Comparison of ENCODE assay signal across 11 cellular contexts in the genomic region with DNA sequence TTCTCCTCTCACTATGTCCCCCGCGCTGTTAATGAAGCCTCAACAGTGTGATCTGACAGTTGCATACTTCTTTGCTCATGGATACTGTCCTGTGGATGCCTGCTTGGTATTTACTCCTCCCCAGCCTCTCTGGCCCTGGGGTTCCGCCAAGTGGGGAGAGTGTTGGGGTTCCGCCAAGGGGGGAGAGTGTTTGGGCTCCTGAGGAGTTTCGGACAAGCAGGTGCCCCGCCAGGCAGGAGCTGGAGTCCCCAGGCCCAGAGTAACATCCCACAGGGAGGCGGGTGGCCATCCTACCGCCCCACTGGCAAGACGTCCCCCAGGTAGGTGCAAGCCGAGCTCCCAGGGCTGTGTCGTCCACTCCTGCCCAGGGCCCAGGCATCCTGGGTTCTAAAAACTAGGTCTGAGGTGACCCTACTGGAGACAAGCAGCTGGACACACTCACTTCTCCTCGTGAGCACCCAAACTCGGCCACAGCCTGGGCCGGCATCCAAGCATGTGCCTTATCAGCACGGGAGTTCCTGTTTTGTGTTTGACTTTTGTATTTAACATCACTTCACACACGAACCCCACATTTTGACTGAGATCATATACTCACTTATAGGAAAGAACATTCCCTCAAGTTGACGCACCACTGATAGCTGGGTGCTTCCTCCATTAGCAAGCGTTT. TPM values are rescaled to one million over a fixed set of nuclear protein-coding genes. Genes with fewer than 3 reads are reported as not detected.
DNase-seq lines count a peak whose midpoint lies in the region; ATAC-seq and TF ChIP-seq lines count a peak whose summit lies in the region.
"Had no signal": no experiment of that assay in that cellular context is flagged by ENCODE, and none has a peak within 500 bp of the region (broad histone marks: within the 10 kb centered on the region; RNA-seq: fewer than 3 reads in every experiment).

No MANE protein-coding gene starts in this region.

- H3K27me3 Mint-ChIP-seq in Calu3 (ENCODE audit: unreplicated experiment): peaks cover 100% of the 10 kb centered on the region

- no peak for TF ChIP-seq POLR2A in erythroblast (IDR thresholded peaks at IDR 0.05; ENCODE audit: low read length)

- intact Hi-C loops in Calu3 (cut with micrococcal nuclease; ENCODE audit: unreplicated experiment): no loop called here

- DNase-seq in Calu3 (peak; percentile 48), RPMI8226 (peak; percentile 70), erythroblast (lab: John Stamatoyannopoulos, UW) (peak; percentile 5 to 17), non-pigmented ciliary epithelial cell (ENCODE audit: low read depth) (peak; percentile 8), activated gamma-delta T cell (lab: John Stamatoyannopoulos, UW) (no peak), iPS-NIHi7 (ENCODE audit: extremely low spot score) (no peak), NCI-H526 treated with DMSO at 0.1 percent for 48 hours (lab: John Stamatoyannopoulos, UW) (no peak)
- DNase-seq: effector memory CD8-positive, alpha-beta T cell; PC-9 had no signal

- no peak for ATAC-seq in GM21737 (IDR thresholded peaks at IDR 0.05; ENCODE audit: unreplicated experiment)
- ATAC-seq: effector memory CD8-positive, alpha-beta T cell had no signal

- no peak for TF ChIP-seq CTCF in Calu3 (IDR thresholded peaks at IDR 0.05; ENCODE audit: unreplicated experiment)

- no peak overlapping the region for H3K4me3 Mint-ChIP-seq in Calu3 (ENCODE audit: low read depth, unreplicated experiment)
- H3K4me3 Mint-ChIP-seq: effector memory CD8-positive, alpha-beta T cell; memory B cell had no signal

- CTCF ChIA-PET in Calu3 (lab: Charles Lee): interaction anchor here (0.6 kb wide), 1 partner anchor 187 kb away, joined by 6 read pairs; no protein-coding TSS in a partner anchor

- no peaks in the 10 kb centered on the region for H3K36me3 Mint-ChIP-seq in Calu3 (ENCODE audit: insufficient read depth, unreplicated experiment)
- H3K36me3 Mint-ChIP-seq: memory B cell had no signal

- BruUV-seq in Calu3 (replicated peaks; lab: Mats Ljungman, UMichigan): no TSS peak

- peaks cover 8% of the 10 kb centered on the region for H3K4me1 Mint-ChIP-seq in Calu3 (ENCODE audit: low read depth, unreplicated experiment)

- no peak overlapping the region for H3K27ac Mint-ChIP-seq in Calu3 (ENCODE audit: unreplicated experiment)
- H3K27ac Mint-ChIP-seq: effector memory CD8-positive, alpha-beta T cell; memory B cell had no signal

- no peaks in the 10 kb centered on the region for H3K9me3 Mint-ChIP-seq in Calu3 (ENCODE audit: low read depth, unreplicated experiment)
- H3K9me3 Mint-ChIP-seq: effector memory CD8-positive, alpha-beta T cell had no signal

RNA-seq across cellular contexts. Expression of a gene that starts 34.2 kb away (rescaled TPM):
- 0.12 TPM in 1 of 2 replicates, not detected in the other for total RNA-seq in Calu3 (2022)

Comparison
In these comparisons a context has a peak if more than half of its experiments do, and no peak if none do; other contexts are left out.
1. DNase-seq: peak in Calu3 (single experiment), RPMI8226 (single experiment), erythroblast (2 of 2) and non-pigmented ciliary epithelial cell (single experiment); none in activated gamma-delta T cell (single experiment), iPS-NIHi7 (single experiment) and NCI-H526 treated with DMSO at 0.1 percent for 48 hours (single experiment).